In genomic region chr12:118299791-118300460, GRCh38 we compare ENCODE assay signal across 13 cellular contexts.
DNase-seq lines count a peak whose midpoint lies in the region; ATAC-seq and TF ChIP-seq lines count a peak whose summit lies in the region.
"Had no signal": no experiment of that assay in that cellular context is flagged by ENCODE, and none has a peak within 500 bp of the region (broad histone marks: within the 10 kb centered on the region; RNA-seq: fewer than 3 reads in every experiment).

No MANE protein-coding gene starts in this region.

- no peak for TF ChIP-seq CTCF in SK-N-SH (IDR thresholded peaks at IDR 0.05)

- no peak overlapping the region for H3K27ac ChIP-seq in SK-N-SH (ENCODE audit: low read depth in 2 of 2, low read length in 1 of 2)
- H3K27ac ChIP-seq: brain microvascular endothelial cell, parathyroid adenoma had no signal

- H3K9me3 Mint-ChIP-seq in stimulated activated memory B cell treated with anti-CD40 and anti-IgM and Interleukin-4, amounts not matched to agents 10 μg/mL and 1 μg/mL and 100 μg/mL, for 72 hours, result no peaks in the 10 kb centered on the region
- H3K9me3 Mint-ChIP-seq: activated T-helper 17 cell treated with anti-CD3 and anti-CD28 coated beads, Interleukin-2, amount 50 U/mL, for 72 hours; type B pancreatic cell had no signal

- POLR2A ChIA-PET in SK-N-SH (lab: Yijun Ruan, JAX), result no interaction called here

- H3K4me1 ChIP-seq in SK-N-SH (ENCODE audit: control insufficient read depth in 1 of 2, insufficient read depth in 2 of 2, low read depth in 1 of 2, low read length in 1 of 2), result peaks cover 5 to 7% of the 10 kb centered on the region in 2 experiments; a peak in 2 of 4 replicates

- H3K79me2 ChIP-seq in SK-N-SH (ENCODE audit: insufficient read depth), result peaks cover 16% of the 10 kb centered on the region

- H4K20me1 ChIP-seq in SK-N-SH (ENCODE audit: insufficient read depth), result no peaks in the 10 kb centered on the region

- no peak overlapping the region for H3K4me3 ChIP-seq in SK-N-SH (ENCODE audit: low read depth in 2 of 2, low read length in 1 of 2)

- DNase-seq in SK-N-SH (no peak), SK-MEL-5 (ENCODE audit: low read depth, low spot score) (peak; percentile 41), globus pallidus (ENCODE audit: low spot score) (peak; percentile 84), dermis blood vessel endothelial cell (no peak)
- DNase-seq in activated CD4-positive, alpha-beta T cell treated with anti-CD3 and anti-CD28 coated beads, Interleukin-2, amount 50 U/mL, for 1 hour, result no peak
- DNase-seq: brain microvascular endothelial cell, NCI-H2081 treated with DMSO at 0.1 percent for 48 hours had no signal

- peak overlapping the region; percentile 38 for H3K27ac Mint-ChIP-seq in stimulated activated memory B cell treated with anti-CD40 and anti-IgM and Interleukin-4, amounts not matched to agents 10 μg/mL and 1 μg/mL and 100 μg/mL, for 72 hours
- H3K27ac Mint-ChIP-seq: activated T-helper 17 cell treated with anti-CD3 and anti-CD28 coated beads, Interleukin-2, amount 50 U/mL, for 72 hours; type B pancreatic cell had no signal

- H3K27me3 Mint-ChIP-seq in stimulated activated memory B cell treated with anti-CD40 and anti-IgM and Interleukin-4, amounts not matched to agents 10 μg/mL and 1 μg/mL and 100 μg/mL, for 72 hours, result no peaks in the 10 kb centered on the region
- H3K27me3 Mint-ChIP-seq: activated T-helper 17 cell treated with anti-CD3 and anti-CD28 coated beads, Interleukin-2, amount 50 U/mL, for 72 hours; type B pancreatic cell had no signal

- no peaks in the 10 kb centered on the region for H3K36me3 ChIP-seq in SK-N-SH (replicated peaks in 1 of 2; ENCODE audit: control insufficient read depth in 1 of 2, insufficient read depth in 2 of 2, low read length in 1 of 2)
- H3K36me3 ChIP-seq: brain microvascular endothelial cell had no signal

- TF ChIP-seq RAD21 in SK-N-SH (IDR thresholded peaks at IDR 0.05; ENCODE audit: low read length), result peak; percentile 44

- H3K27me3 ChIP-seq in SK-N-SH (ENCODE audit: insufficient read depth), result no peaks in the 10 kb centered on the region
- H3K27me3 ChIP-seq: brain microvascular endothelial cell had no signal

- TF ChIP-seq EP300 in SK-N-SH (IDR thresholded peaks at IDR 0.05; ENCODE audit: borderline replicate concordance in 1 of 2, low read depth in 1 of 2, low read length in 1 of 2), result no peak

- in situ Hi-C loops in SK-MEL-5 (cut with HindIII; ENCODE audit: low pct_unique_long_range_greater_than_20kb, low sequenced_read_pairs), result no loop called here

- no peak overlapping the region for H3K4me3 Mint-ChIP-seq in stimulated activated memory B cell treated with anti-CD40 and anti-IgM and Interleukin-4, amounts not matched to agents 10 μg/mL and 1 μg/mL and 100 μg/mL, for 72 hours
- H3K4me3 Mint-ChIP-seq: activated T-helper 17 cell treated with anti-CD3 and anti-CD28 coated beads, Interleukin-2, amount 50 U/mL, for 72 hours; type B pancreatic cell had no signal

- no peaks in the 10 kb centered on the region for H3K9me2 ChIP-seq in SK-N-SH

- peaks cover 16% of the 10 kb centered on the region for H3K36me3 Mint-ChIP-seq in stimulated activated memory B cell treated with anti-CD40 and anti-IgM and Interleukin-4, amounts not matched to agents 10 μg/mL and 1 μg/mL and 100 μg/mL, for 72 hours
- H3K36me3 Mint-ChIP-seq: type B pancreatic cell had no signal

- 86% methylated on average over 5 of the region's 5 CpGs for WGBS in SK-N-SH (ENCODE audit: low lambda C conversion rate)

- no peak overlapping the region for H2AFZ ChIP-seq in SK-N-SH (ENCODE audit: low read depth)
- H2AFZ ChIP-seq: parathyroid adenoma had no signal

- H3K9me3 ChIP-seq in SK-N-SH, result no peaks in the 10 kb centered on the region

- CTCF ChIA-PET in SK-N-SH (lab: Yijun Ruan, JAX), result interaction anchor here (0.8 to 1.4 kb wide), 2 partner anchors 46 to 76 kb away, joined by 3 to 9 read pairs; partner anchors contain the start of gene SUDS3

- no peak overlapping the region for H3K9ac ChIP-seq in SK-N-SH
- H3K9ac ChIP-seq: parathyroid adenoma had no signal

- ATAC-seq in SK-N-SH treated with all-trans-retinoic acid at 6 μM for 48 hours (no peak), HG03097 (IDR thresholded peaks at IDR 0.05; ENCODE audit: low FRiP score, unreplicated experiment) (no peak)
- no peak for ATAC-seq in stimulated activated memory B cell treated with anti-CD40 and anti-IgM and Interleukin-4, amounts not matched to agents 10 μg/mL and 1 μg/mL and 100 μg/mL, for 72 hours
- ATAC-seq: activated T-helper 17 cell treated with anti-CD3 and anti-CD28 coated beads, Interleukin-2, amount 50 U/mL, for 72 hours had no signal

- H3K4me1 Mint-ChIP-seq in stimulated activated memory B cell treated with anti-CD40 and anti-IgM and Interleukin-4, amounts not matched to agents 10 μg/mL and 1 μg/mL and 100 μg/mL, for 72 hours, result peaks cover 60% of the 10 kb centered on the region

- H3K4me2 ChIP-seq in SK-N-SH, result no peak overlapping the region

- peaks cover 4% of the 10 kb centered on the region for H3F3A ChIP-seq in SK-N-SH (replicated peaks; ENCODE audit: insufficient read depth)

TF ChIP-seq in SK-N-SH, 30 proteins besides CTCF, POLR2A, EP300 and RAD21:
- no peak for TF ChIP-seq ZBTB33 (IDR thresholded peaks at IDR 0.05; ENCODE audit: borderline replicate concordance, low read depth)
- TF ChIP-seq GABPA (IDR thresholded peaks at IDR 0.05; ENCODE audit: low read depth), result no peak
- 0 out of 2 replicates have a peak, but pooled peaks have one; percentile 16 for TF ChIP-seq SMC3 (IDR thresholded peaks at IDR 0.05; ENCODE audit: low read depth, low read length)
TF ChIP-seq in SK-N-SH: peak in this region for 1.

TF ChIP-seq in SK-N-SH treated with all-trans-retinoic acid at 6 μM for 48 hours, 23 proteins besides CTCF, POLR2A, EP300 and RAD21:
- no peak for TF ChIP-seq ESRRG (CRISPR knock-in tag; IDR thresholded peaks at IDR 0.05)
- TF ChIP-seq OSR1 (CRISPR knock-in tag; IDR thresholded peaks at IDR 0.05), result no peak
- TF ChIP-seq ISL1 (CRISPR knock-in tag; IDR thresholded peaks at IDR 0.05), result no peak
- no peak for TF ChIP-seq ZNF565 (CRISPR knock-in tag; conservative IDR thresholded peaks at IDR 0.05; ENCODE audit: low read depth)
- no peak for TF ChIP-seq CSDC2 (CRISPR knock-in tag; IDR thresholded peaks at IDR 0.05)
- no peak for TF ChIP-seq CSRNP3 (CRISPR knock-in tag; IDR thresholded peaks at IDR 0.05)
- no peak for TF ChIP-seq CREB5 (CRISPR knock-in tag; IDR thresholded peaks at IDR 0.05; ENCODE audit: low read depth)

Comparison
In these comparisons a context has a peak if more than half of its experiments do, and no peak if none do; other contexts are left out.
1. DNase-seq: peak in SK-MEL-5 (single experiment) and globus pallidus (single experiment); none in SK-N-SH (single experiment), dermis blood vessel endothelial cell (single experiment) and activated CD4-positive, alpha-beta T cell treated with anti-CD3 and anti-CD28 coated beads, Interleukin-2, amount 50 U/mL, for 1 hour (single experiment).